In genomic region chr14:23589606-23590005, GRCh38 we compare ENCODE assay signal across 1 cellular context.
TF ChIP-seq lines count a peak whose summit lies in the region.

No MANE protein-coding gene starts in this region.

TF ChIP-seq in K562, 482 proteins besides CTCF, POLR2A, EP300 and RAD21:
- TF ChIP-seq KDM4B (IDR thresholded peaks at IDR 0.05; ENCODE audit: borderline replicate concordance in 2 of 2, low read depth in 1 of 2) (no peak), ZNF217 (CRISPR knock-in tag; IDR thresholded peaks at IDR 0.05) (no peak), BHLHE40 (IDR thresholded peaks at IDR 0.05; ENCODE audit: low read length) (no peak), TEAD4 (IDR thresholded peaks at IDR 0.05; ENCODE audit: low read length) (no peak), TEAD4 (CRISPR knock-in tag; IDR thresholded peaks at IDR 0.05; ENCODE audit: borderline replicate concordance) (no peak), HNRNPL (IDR thresholded peaks at IDR 0.05; ENCODE audit: low read depth, low read length) (no peak), ZNF699 (CRISPR knock-in tag; IDR thresholded peaks at IDR 0.05; ENCODE audit: insufficient replicate concordance) (no peak), E2F6 (IDR thresholded peaks at IDR 0.05; ENCODE audit: borderline replicate concordance in 1 of 2, extremely low read depth in 1 of 2, insufficient read depth in 1 of 2, insufficient read length in 1 of 2, low read depth in 1 of 2, low read length in 1 of 2, poor library complexity in 1 of 2, severe bottlenecking in 1 of 2) (no peak), LEF1 (IDR thresholded peaks at IDR 0.05) (no peak), RFX1 (IDR thresholded peaks at IDR 0.05) (no peak), ATF6 (CRISPR knock-in tag; IDR thresholded peaks at IDR 0.05) (no peak), ATF3 (IDR thresholded peaks at IDR 0.05) (no peak), ATF3 (CRISPR knock-in tag; conservative IDR thresholded peaks at IDR 0.05) (no peak), KLF6 (CRISPR knock-in tag; IDR thresholded peaks at IDR 0.05; ENCODE audit: borderline replicate concordance) (no peak), MLLT1 (IDR thresholded peaks at IDR 0.05) (no peak), FOSL1 (tag; conservative IDR thresholded peaks at IDR 0.05) (no peak), ZNF668 (CRISPR knock-in tag; IDR thresholded peaks at IDR 0.05) (no peak), TCFL5 (CRISPR knock-in tag; conservative IDR thresholded peaks at IDR 0.05) (no peak)
